ENCODE assay signal across 11 cellular contexts in genomic region chr11:69915151-69915500, GRCh38.
DNase-seq lines count a peak whose midpoint lies in the region; ATAC-seq, FAIRE-seq and TF ChIP-seq lines count a peak whose summit lies in the region.
"Had no signal": no experiment of that assay in that cellular context is flagged by ENCODE, and none has a peak within 500 bp of the region (broad histone marks: within the 10 kb centered on the region; RNA-seq: fewer than 3 reads in every experiment).

No MANE protein-coding gene starts in this region.

- CTCF ChIA-PET in AG04449 (lab: Yijun Ruan, JAX) = interaction anchor here (0.7 to 12.0 kb wide), 14 partner anchors 11 to 285 kb away, joined by 3 to 200 read pairs (median 4); partner anchors contain the start of gene FADD

- H4K20me1 ChIP-seq in OCI-LY3 (ENCODE audit: insufficient read depth, low read length) = no peaks in the 10 kb centered on the region

- 45% methylated on average over 6 of the region's 6 CpGs for WGBS in esophagus muscularis mucosa
- 32% methylated on average over 6 of the region's 6 CpGs for WGBS in pancreas, 2 donors

- POLR2A ChIA-PET in AG04449 (lab: Yijun Ruan, JAX) = no interaction called here

- intact Hi-C loops in esophagus muscularis mucosa (cut with DNase I) (loop anchor here (10.0 kb wide), 1 partner anchor 230 kb away; no protein-coding TSS in a partner anchor), pancreas (cut with DNase I) (no loop called here)

- H3K27me3 ChIP-seq in OCI-LY3 (ENCODE audit: low read depth, low read length) (peaks cover 10% of the 10 kb centered on the region; the same call in 1 of the 2 replicates), esophagus muscularis mucosa (peaks cover 0 to 81% (median 1%) of the 10 kb centered on the region in 4 donors), pancreas (no peaks in the 10 kb centered on the region)

- H3K79me2 ChIP-seq in OCI-LY3 (ENCODE audit: low read length) = no peaks in the 10 kb centered on the region

- H3K4me3 ChIP-seq in AG04449 (ENCODE audit: low read depth, low read length) (no peak overlapping the region), OCI-LY3 (ENCODE audit: low read length) (no peak overlapping the region), esophagus muscularis mucosa (peak overlapping the region in 2 of 4 donors; percentile 28), pancreas (no peak overlapping the region)
- H3K4me3 ChIP-seq: lung had no signal

- no peak overlapping the region for H2AFZ ChIP-seq in OCI-LY3 (ENCODE audit: low read depth, low read length)

- FAIRE-seq in pancreas (lab: Jason Lieb, UNC) (no peak), GM12891 (lab: Jason Lieb, UNC) (no peak), HTR-8/SVneo (lab: Jason Lieb, UNC) (no peak)

- TF ChIP-seq CTCF in AG04449 (IDR thresholded peaks at IDR 0.05; ENCODE audit: insufficient read depth, low read length, missing control alignments) = no peak
- no peak for TF ChIP-seq CTCF in OCI-LY3 (IDR thresholded peaks at IDR 0.05; ENCODE audit: low read depth, low read length)
- no peak for TF ChIP-seq CTCF in esophagus muscularis mucosa (IDR thresholded peaks at IDR 0.05)
- TF ChIP-seq CTCF in pancreas (IDR thresholded peaks at IDR 0.05) = no peak

- no peak overlapping the region for H3K27ac ChIP-seq in OCI-LY3 (ENCODE audit: low read length)
- peak overlapping the region in 3 of 4 donors; percentile 56 to 73 (median 60) for H3K27ac ChIP-seq in esophagus muscularis mucosa (replicated peaks in 1 of 4)
- peak overlapping the region; percentile 64 to 86 (median 80) for H3K27ac ChIP-seq in pancreas

- ATAC-seq in pancreas = peak in 1 of 4 donors; percentile 8
- ATAC-seq in HG02885 (IDR thresholded peaks at IDR 0.05; ENCODE audit: poor library complexity, unreplicated experiment) = no peak
- ATAC-seq in HG03097 (IDR thresholded peaks at IDR 0.05; ENCODE audit: low FRiP score, unreplicated experiment) = no peak
- ATAC-seq: activated T-cell treated with anti-CD3 and anti-CD28 coated beads, Interleukin-2, amount 50 U/mL, for 4 hours; effector memory CD8-positive, alpha-beta T cell had no signal

- TF ChIP-seq POLR2A in esophagus muscularis mucosa (IDR thresholded peaks at IDR 0.05; ENCODE audit: low read depth) (no peak), GM12891 (IDR thresholded peaks at IDR 0.05; ENCODE audit: low read depth, low read length) (no peak)

- no peaks in the 10 kb centered on the region for H3K36me3 ChIP-seq in OCI-LY3 (replicated peaks; ENCODE audit: low read depth, low read length)
- H3K36me3 ChIP-seq in esophagus muscularis mucosa = no peaks in the 10 kb centered on the region
- no peaks in the 10 kb centered on the region for H3K36me3 ChIP-seq in pancreas

- peak overlapping the region; percentile 54; the same call in 1 of the 2 replicates for H3K4me2 ChIP-seq in OCI-LY3 (ENCODE audit: low read length)

- no peak for TF ChIP-seq EP300 in esophagus muscularis mucosa (IDR thresholded peaks at IDR 0.05)

- no peaks in the 10 kb centered on the region for H3K9me3 ChIP-seq in OCI-LY3 (ENCODE audit: insufficient read depth, low read length)
- H3K9me3 ChIP-seq in esophagus muscularis mucosa = peaks cover 0 to 5% (median 2%) of the 10 kb centered on the region in 4 donors
- no peaks in the 10 kb centered on the region for H3K9me3 ChIP-seq in pancreas

- DNase-seq in AG04449 (ENCODE audit: low read depth, low spot score) (peak; percentile 12), esophagus muscularis mucosa (ENCODE audit: extremely low spot score) (no peak), pancreas (no peak), GM12891 (ENCODE audit: insufficient read length, low spot score) (no peak), HTR-8/SVneo (ENCODE audit: insufficient read length, low spot score) (no peak)

- H3K4me1 ChIP-seq in OCI-LY3 (ENCODE audit: low read length) (peaks cover 5% of the 10 kb centered on the region; the same call in 1 of the 2 replicates), esophagus muscularis mucosa (peaks cover 27 to 33% (median 31%) of the 10 kb centered on the region in 4 donors), pancreas (no peaks in the 10 kb centered on the region)

- no peak overlapping the region for H3K9ac ChIP-seq in OCI-LY3 (ENCODE audit: low read length)

TF ChIP-seq in GM12891, 5 proteins besides CTCF, POLR2A, EP300 and RAD21:
- TF ChIP-seq SPI1 (IDR thresholded peaks at IDR 0.05; ENCODE audit: low read depth, low read length) (no peak), POU2F2 (IDR thresholded peaks at IDR 0.05; ENCODE audit: low read depth, low read length) (no peak), POLR2AphosphoS5 (IDR thresholded peaks at IDR 0.05; ENCODE audit: low read depth, low read length) (no peak), TAF1 (IDR thresholded peaks at IDR 0.05; ENCODE audit: low read depth, low read length) (no peak), PAX5 (IDR thresholded peaks at IDR 0.05; ENCODE audit: insufficient read depth, low read length, severe bottlenecking) (no peak)
TF ChIP-seq in GM12891: peak in this region for 0.
